In genomic region chr6:168515376-168515775, GRCh38 we compare ENCODE assay signal across 16 cellular contexts.
A peak's percentile ranks its signal among the peaks of the same experiment; 100 is the strongest.
DNase-seq lines count a peak whose midpoint lies in the region; ATAC-seq and TF ChIP-seq lines count a peak whose summit lies in the region.
"Had no signal": no experiment of that assay in that cellular context is flagged by ENCODE, and none has a peak within 500 bp of the region (broad histone marks: within the 10 kb centered on the region; RNA-seq: fewer than 3 reads in every experiment).

No MANE protein-coding gene starts in this region.

- H2AFZ ChIP-seq in trophoblast cell (ENCODE audit: insufficient read depth, low read length, poor library complexity), result no peak overlapping the region
- no peak overlapping the region for H2AFZ ChIP-seq in hepatocyte

- H3K36me3 ChIP-seq in H7 (replicated peaks; ENCODE audit: control insufficient read depth, insufficient read depth, low read length) (no peaks in the 10 kb centered on the region), trophoblast cell (ENCODE audit: control insufficient read depth in 1 of 2, insufficient read depth in 2 of 2, low read length in 2 of 2) (no peaks in the 10 kb centered on the region), hepatocyte (replicated peaks; ENCODE audit: insufficient read depth, low read depth) (no peaks in the 10 kb centered on the region), left ventricle myocardium inferior (no peaks in the 10 kb centered on the region)
- H3K36me3 ChIP-seq: BLaER1 treated with 17β-estradiol and CSF1 and Interleukin-3, amounts not matched to agents 10 nM and 100 nM had no signal

- no peaks in the 10 kb centered on the region for H3K4me1 ChIP-seq in trophoblast cell (ENCODE audit: control insufficient read depth in 1 of 2, insufficient read depth in 2 of 2, low read length in 2 of 2)
- no peaks in the 10 kb centered on the region for H3K4me1 ChIP-seq in hepatocyte (ENCODE audit: insufficient read depth)
- H3K4me1 ChIP-seq in left ventricle myocardium inferior, result peaks cover 10% of the 10 kb centered on the region

- no peak for TF ChIP-seq CTCF in coronary artery (IDR thresholded peaks at IDR 0.05)
- no peak for TF ChIP-seq CTCF in hepatocyte (IDR thresholded peaks at IDR 0.05; ENCODE audit: poor library complexity)
- no peak for TF ChIP-seq CTCF in left ventricle myocardium inferior (IDR thresholded peaks at IDR 0.05; ENCODE audit: borderline replicate concordance)

- H3K27ac ChIP-seq in coronary artery, result no peak overlapping the region
- H3K27ac ChIP-seq in trophoblast cell (ENCODE audit: low read depth, low read length), result no peak overlapping the region
- H3K27ac ChIP-seq in hepatocyte, result no peak overlapping the region
- no peak overlapping the region for H3K27ac ChIP-seq in left ventricle myocardium inferior (replicated peaks)
- H3K27ac ChIP-seq: BLaER1 treated with 17β-estradiol and CSF1 and Interleukin-3, amounts not matched to agents 10 nM and 100 nM had no signal

- intact Hi-C loops in left ventricle myocardium inferior (cut with micrococcal nuclease), result no loop called here

- no peak overlapping the region for H2BK12ac ChIP-seq in trophoblast cell (ENCODE audit: low read length)

- H3K79me1 ChIP-seq in trophoblast cell (ENCODE audit: low read length), result no peaks in the 10 kb centered on the region

- no CpG with 5 or more reads among the region's 16 CpGs for WGBS in trophoblast cell (ENCODE audit: extremely low coverage, insufficient coverage, insufficient read length)
- WGBS in hepatocyte (ENCODE audit: low lambda C conversion rate, missing lambda C conversion rate), result 76% methylated on average over 15 of the region's 16 CpGs

- no peak overlapping the region for H2BK5ac ChIP-seq in trophoblast cell (ENCODE audit: low read depth, low read length, poor library complexity)

- H3K27me3 ChIP-seq in H7 (ENCODE audit: control insufficient read depth, insufficient read depth, low read length) (no peaks in the 10 kb centered on the region), trophoblast cell (ENCODE audit: insufficient read depth, low read length) (no peaks in the 10 kb centered on the region), hepatocyte (no peaks in the 10 kb centered on the region), left ventricle myocardium inferior (ENCODE audit: low read depth) (peaks cover 16% of the 10 kb centered on the region)
- H3K27me3 ChIP-seq: BLaER1 treated with 17β-estradiol and CSF1 and Interleukin-3, amounts not matched to agents 10 nM and 100 nM had no signal

- no peak overlapping the region for H3K4me2 ChIP-seq in trophoblast cell (ENCODE audit: low read length)
- H3K4me2 ChIP-seq in hepatocyte, result no peak overlapping the region
- H3K4me2 ChIP-seq: BLaER1 treated with 17β-estradiol and CSF1 and Interleukin-3, amounts not matched to agents 10 nM and 100 nM had no signal

- no peak overlapping the region for H2BK120ac ChIP-seq in trophoblast cell (ENCODE audit: insufficient read depth, low read length, poor library complexity)

- H4K12ac ChIP-seq in trophoblast cell (ENCODE audit: low read depth, low read length), result no peak overlapping the region

- H3K18ac ChIP-seq in trophoblast cell (ENCODE audit: low read length), result no peak overlapping the region

- H3K9me2 ChIP-seq in hepatocyte (replicated peaks; ENCODE audit: insufficient read depth), result no peaks in the 10 kb centered on the region

- no peak overlapping the region for H3K4ac ChIP-seq in trophoblast cell (ENCODE audit: low read depth, low read length)

- no peaks in the 10 kb centered on the region for H3K79me2 ChIP-seq in trophoblast cell (ENCODE audit: control insufficient read depth, insufficient read depth, low read length, poor library complexity)
- H3K79me2 ChIP-seq in hepatocyte, result no peaks in the 10 kb centered on the region

- H3K9me3 ChIP-seq in trophoblast cell (ENCODE audit: insufficient read depth, low read depth, low read length) (peaks cover 6% of the 10 kb centered on the region), hepatocyte (ENCODE audit: low read depth) (no peaks in the 10 kb centered on the region), left ventricle myocardium inferior (replicated peaks) (no peaks in the 10 kb centered on the region)
- H3K9me3 ChIP-seq: BLaER1 treated with 17β-estradiol and CSF1 and Interleukin-3, amounts not matched to agents 10 nM and 100 nM had no signal

- DNase-seq in H7, result peak; percentile 78
- peak; percentile 50 for DNase-seq in coronary artery (ENCODE audit: low spot score)
- peak; percentile 55 for DNase-seq in iPS-NIHi7 (ENCODE audit: extremely low spot score)
- DNase-seq in trophoblast cell, result peak; percentile 37 to 56
- DNase-seq in hepatocyte (ENCODE audit: low spot score), result no peak
- no peak for DNase-seq in left ventricle myocardium inferior
- DNase-seq: Calu3; CD8-positive, alpha-beta T cell; DMS 273 treated with DMSO at 0.1 percent for 48 hours; DMS53; DND-41; EL; IMR-90 had no signal

- no peak overlapping the region for H4K91ac ChIP-seq in trophoblast cell (ENCODE audit: low read depth, low read length)

- H2AK5ac ChIP-seq in trophoblast cell (ENCODE audit: low read length), result no peak overlapping the region

- H3K4me3 ChIP-seq in H7 (ENCODE audit: insufficient read depth, low read depth, low read length), result no peak overlapping the region
- H3K4me3 ChIP-seq in coronary artery, result no peak overlapping the region
- no peak overlapping the region for H3K4me3 ChIP-seq in trophoblast cell (ENCODE audit: low read depth, low read length)
- H3K4me3 ChIP-seq in hepatocyte, result no peak overlapping the region
- H3K4me3 ChIP-seq in left ventricle myocardium inferior, result no peak overlapping the region
- H3K4me3 ChIP-seq: BLaER1 treated with 17β-estradiol and CSF1 and Interleukin-3, amounts not matched to agents 10 nM and 100 nM; K562 had no signal

- H4K20me1 ChIP-seq in hepatocyte (ENCODE audit: insufficient read depth, poor library complexity, severe bottlenecking), result no peaks in the 10 kb centered on the region
- H4K20me1 ChIP-seq: BLaER1 treated with 17β-estradiol and CSF1 and Interleukin-3, amounts not matched to agents 10 nM and 100 nM had no signal

- H4K8ac ChIP-seq in trophoblast cell (ENCODE audit: low read depth, low read length), result no peak overlapping the region

- no peak for ATAC-seq in GM19328 (IDR thresholded peaks at IDR 0.05; ENCODE audit: unreplicated experiment)
- ATAC-seq: CD8-positive, alpha-beta T cell; K562 had no signal

- H3K23ac ChIP-seq in trophoblast cell (ENCODE audit: low read length), result no peak overlapping the region

- no peak overlapping the region for H3K9ac ChIP-seq in trophoblast cell (ENCODE audit: low read length)
- H3K9ac ChIP-seq: BLaER1 treated with 17β-estradiol and CSF1 and Interleukin-3, amounts not matched to agents 10 nM and 100 nM had no signal

- no peak overlapping the region for H3K14ac ChIP-seq in trophoblast cell (ENCODE audit: low read length)

Comparison
In these comparisons a context has a peak if more than half of its experiments do, and no peak if none do; other contexts are left out.
1. DNase-seq: peak in H7 (single experiment), coronary artery (single experiment), iPS-NIHi7 (single experiment) and trophoblast cell (2 of 2); none in hepatocyte (single experiment) and left ventricle myocardium inferior (single experiment).